In genomic region chr7:4641091-4641666, GRCh38 we compare ENCODE assay signal across 1 cellular context.
TF ChIP-seq lines count a peak whose summit lies in the region.

No MANE protein-coding gene starts in this region.

TF ChIP-seq in K562, 482 proteins besides CTCF, POLR2A, EP300 and RAD21 (continued from another document):
- peak; percentile 69 for TF ChIP-seq PRDM10 (IDR thresholded peaks at IDR 0.05; ENCODE audit: partially characterized antibody)
- TF ChIP-seq SP1 (CRISPR knock-in tag; IDR thresholded peaks at IDR 0.05): peak; percentile 10; the same call in 1 of the 2 replicates
